In the genomic region with DNA sequence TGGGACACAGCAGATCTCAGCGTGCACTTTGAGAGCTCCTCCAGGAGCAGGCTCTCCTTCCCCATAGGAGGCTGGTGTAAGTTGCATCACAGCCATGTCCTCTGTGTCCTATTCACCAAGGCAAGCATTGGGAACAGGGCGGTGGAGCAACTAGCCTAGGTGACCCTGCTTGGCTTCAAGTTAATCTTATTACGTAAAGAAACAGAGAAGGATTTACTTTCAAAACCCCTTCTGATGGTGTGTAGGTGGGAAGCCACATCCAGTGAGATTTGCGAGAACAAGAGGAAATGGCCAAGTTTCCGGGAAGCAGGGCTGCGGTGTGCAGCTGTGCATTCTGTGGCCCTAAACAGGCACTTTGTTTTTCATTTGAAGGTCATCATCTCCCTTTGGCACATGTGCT, we compare ENCODE assay signal across 20 cellular contexts.
DNase-seq lines count a peak whose midpoint lies in the region; ATAC-seq, FAIRE-seq and TF ChIP-seq lines count a peak whose summit lies in the region.
"Had no signal": no experiment of that assay in that cellular context is flagged by ENCODE, and none has a peak within 500 bp of the region (broad histone marks: within the 10 kb centered on the region; RNA-seq: fewer than 3 reads in every experiment).

No MANE protein-coding gene starts in this region.

- no peak for FAIRE-seq in HepG2 (lab: Jason Lieb, UNC)

- peaks cover 93% of the 10 kb centered on the region for H3K79me2 ChIP-seq in HepG2 (ENCODE audit: insufficient read depth, low read length)

- no peak overlapping the region for H2AFZ ChIP-seq in HepG2 (ENCODE audit: low read length)

- no peak for TF ChIP-seq RAD21 in HepG2 (CRISPR knock-in tag; IDR thresholded peaks at IDR 0.05)

- in situ Hi-C loops in HepG2 (cut with HindIII; ENCODE audit: extremely low pct_ligation_motif_present, low pct_unique_long_range_greater_than_20kb) = no loop called here

- no peak overlapping the region for H3K4me2 ChIP-seq in HepG2 (ENCODE audit: low read depth, low read length)
- H3K4me2 ChIP-seq: smooth muscle cell had no signal

- peaks cover 21% of the 10 kb centered on the region for H3K4me1 Mint-ChIP-seq in T-helper 1 cell treated with Interleukin-12 subunit alpha and Interleukin-12 subunit beta and Interleukin-4 antibody, amounts not matched to agents 30 μg/mL and 1 μg/mL, for 36 hours (ENCODE audit: low read depth)
- H3K4me1 Mint-ChIP-seq in endothelial cell (ENCODE audit: unreplicated experiment) = peaks cover 92% of the 10 kb centered on the region
- peaks cover 58 to 85% of the 10 kb centered on the region in 2 donors for H3K4me1 Mint-ChIP-seq in stimulated activated naive B cell treated with anti-CD40 and anti-IgM and Interleukin-4, amounts not matched to agents 10 μg/mL and 1 μg/mL and 100 μg/mL, for 72 hours

- POLR2A ChIA-PET in HepG2 (lab: Yijun Ruan, JAX) = no interaction called here

- H3K4me3 Mint-ChIP-seq in T-helper 1 cell treated with Interleukin-12 subunit alpha and Interleukin-12 subunit beta and Interleukin-4 antibody, amounts not matched to agents 30 μg/mL and 1 μg/mL, for 36 hours = peak overlapping the region; percentile 33
- H3K4me3 Mint-ChIP-seq in endothelial cell (ENCODE audit: unreplicated experiment) = no peak overlapping the region
- no peak overlapping the region for H3K4me3 Mint-ChIP-seq in stimulated activated naive B cell treated with anti-CD40 and anti-IgM and Interleukin-4, amounts not matched to agents 10 μg/mL and 1 μg/mL and 100 μg/mL, for 72 hours
- H3K4me3 Mint-ChIP-seq: brain had no signal

- DNase-seq in right lobe of liver (no peak), HepG2 (ENCODE audit: low spot score) (no peak), endothelial cell (ENCODE audit: low spot score) (no peak), NCI-H226 (no peak), prostate gland (ENCODE audit: low spot score) (no peak), NCI-H69 (lab: John Stamatoyannopoulos, UW) (no peak)
- DNase-seq in stimulated activated naive B cell treated with anti-CD40 and anti-IgM and Interleukin-4, amounts not matched to agents 10 μg/mL and 1 μg/mL and 100 μg/mL, for 72 hours = no peak
- DNase-seq: activated CD4-positive, alpha-beta T cell treated with anti-CD3 and anti-CD28 coated beads, Interleukin-2, amount 50 U/mL, for 4 hours; activated gamma-delta T cell; DMS 273 treated with DMSO at 0.1 percent for 48 hours; effector CD8-positive, alpha-beta T cell; mesendoderm; NCI-H187 treated with DMSO at 0.1 percent for 48 hours; NCI-H774; Right ventricle myocardium superior had no signal

- H3K27me3 ChIP-seq in right lobe of liver (no peaks in the 10 kb centered on the region), HepG2 (ENCODE audit: control insufficient read depth in 1 of 2, insufficient read depth in 2 of 2, low read length in 2 of 2) (no peaks in the 10 kb centered on the region), prostate gland (replicated peaks; ENCODE audit: insufficient read depth) (no peaks in the 10 kb centered on the region)
- H3K27me3 ChIP-seq: suprapubic skin had no signal

- no TSS peak for BruUV-seq in HepG2 (replicated peaks; lab: Mats Ljungman, UMichigan)

- H3K9me3 ChIP-seq in right lobe of liver = no peaks in the 10 kb centered on the region
- H3K9me3 ChIP-seq in HepG2 (ENCODE audit: low read length) = no peaks in the 10 kb centered on the region
- H3K9me3 ChIP-seq in prostate gland = no peaks in the 10 kb centered on the region
- H3K9me3 ChIP-seq: suprapubic skin had no signal

- no peak overlapping the region for H3K27ac ChIP-seq in right lobe of liver
- H3K27ac ChIP-seq in HepG2 (ENCODE audit: extremely low read length, insufficient read depth, low read length) = no peak overlapping the region
- no peak overlapping the region for H3K27ac ChIP-seq in prostate gland
- H3K27ac ChIP-seq: suprapubic skin had no signal

- no peak for TF ChIP-seq POLR2A in right lobe of liver (IDR thresholded peaks at IDR 0.05)
- no peak for TF ChIP-seq POLR2A in HepG2 (IDR thresholded peaks at IDR 0.05; ENCODE audit: insufficient read depth in 1 of 2, low read depth in 2 of 2, low read length in 2 of 2)
- TF ChIP-seq POLR2A in prostate gland (IDR thresholded peaks at IDR 0.05) = no peak

- H3K27ac Mint-ChIP-seq in T-helper 1 cell treated with Interleukin-12 subunit alpha and Interleukin-12 subunit beta and Interleukin-4 antibody, amounts not matched to agents 30 μg/mL and 1 μg/mL, for 36 hours = peak overlapping the region; percentile 34
- H3K27ac Mint-ChIP-seq in endothelial cell (ENCODE audit: unreplicated experiment) = peak overlapping the region; percentile 79
- no peak overlapping the region for H3K27ac Mint-ChIP-seq in stimulated activated naive B cell treated with anti-CD40 and anti-IgM and Interleukin-4, amounts not matched to agents 10 μg/mL and 1 μg/mL and 100 μg/mL, for 72 hours

- H3K27me3 Mint-ChIP-seq in T-helper 1 cell treated with Interleukin-12 subunit alpha and Interleukin-12 subunit beta and Interleukin-4 antibody, amounts not matched to agents 30 μg/mL and 1 μg/mL, for 36 hours (ENCODE audit: low read depth) = no peaks in the 10 kb centered on the region
- H3K27me3 Mint-ChIP-seq in endothelial cell (ENCODE audit: unreplicated experiment) = peaks cover 1% of the 10 kb centered on the region
- no peaks in the 10 kb centered on the region for H3K27me3 Mint-ChIP-seq in stimulated activated naive B cell treated with anti-CD40 and anti-IgM and Interleukin-4, amounts not matched to agents 10 μg/mL and 1 μg/mL and 100 μg/mL, for 72 hours

- H3K36me3 ChIP-seq in right lobe of liver = no peaks in the 10 kb centered on the region
- H3K36me3 ChIP-seq in HepG2 (replicated peaks in 1 of 2; ENCODE audit: control insufficient read depth in 1 of 2, insufficient read depth in 2 of 2, low read length in 2 of 2) = peaks cover 1 to 3% of the 10 kb centered on the region in 2 experiments; a peak in 1 of 5 replicates
- no peaks in the 10 kb centered on the region for H3K36me3 ChIP-seq in prostate gland
- H3K36me3 ChIP-seq: suprapubic skin had no signal

- peak; percentile 7 to 26 (median 20) for ATAC-seq in right lobe of liver
- no peak for ATAC-seq in HepG2
- ATAC-seq in stimulated activated naive B cell treated with anti-CD40 and anti-IgM and Interleukin-4, amounts not matched to agents 10 μg/mL and 1 μg/mL and 100 μg/mL, for 72 hours (replicated peaks) = peak; percentile 41 to 44
- ATAC-seq: HCT116 had no signal

- CTCF ChIA-PET in HepG2 (lab: Yijun Ruan, JAX; ENCODE audit: low intra/inter-chr PET ratio, low total read pairs) = no interaction called here

- no peaks in the 10 kb centered on the region for H3K9me3 Mint-ChIP-seq in T-helper 1 cell treated with Interleukin-12 subunit alpha and Interleukin-12 subunit beta and Interleukin-4 antibody, amounts not matched to agents 30 μg/mL and 1 μg/mL, for 36 hours
- no peaks in the 10 kb centered on the region for H3K9me3 Mint-ChIP-seq in endothelial cell (ENCODE audit: unreplicated experiment)
- no peaks in the 10 kb centered on the region for H3K9me3 Mint-ChIP-seq in stimulated activated naive B cell treated with anti-CD40 and anti-IgM and Interleukin-4, amounts not matched to agents 10 μg/mL and 1 μg/mL and 100 μg/mL, for 72 hours
- H3K9me3 Mint-ChIP-seq: brain had no signal

- H3K4me3 ChIP-seq in right lobe of liver (no peak overlapping the region), HepG2 (replicated peaks in 1 of 3; ENCODE audit: insufficient read depth in 1 of 3, low read depth in 2 of 3, low read length in 3 of 3) (no peak overlapping the region), prostate gland (no peak overlapping the region)
- H3K4me3 ChIP-seq: smooth muscle cell, suprapubic skin had no signal

- no peaks in the 10 kb centered on the region for H3K36me3 Mint-ChIP-seq in T-helper 1 cell treated with Interleukin-12 subunit alpha and Interleukin-12 subunit beta and Interleukin-4 antibody, amounts not matched to agents 30 μg/mL and 1 μg/mL, for 36 hours (ENCODE audit: low read depth)
- no peaks in the 10 kb centered on the region for H3K36me3 Mint-ChIP-seq in endothelial cell (ENCODE audit: low read depth, unreplicated experiment)
- H3K36me3 Mint-ChIP-seq in stimulated activated naive B cell treated with anti-CD40 and anti-IgM and Interleukin-4, amounts not matched to agents 10 μg/mL and 1 μg/mL and 100 μg/mL, for 72 hours = peaks cover 5 to 16% of the 10 kb centered on the region in 2 donors

- TF ChIP-seq EP300 in HepG2 (IDR thresholded peaks at IDR 0.05; ENCODE audit: low read depth in 2 of 2, low read length in 2 of 2) = no peak
- no peak for TF ChIP-seq EP300 in HepG2 (CRISPR knock-in tag; IDR thresholded peaks at IDR 0.05; ENCODE audit: borderline replicate concordance)

- peaks cover 9% of the 10 kb centered on the region for H4K20me1 ChIP-seq in HepG2 (ENCODE audit: insufficient read depth, low read length)

- peaks cover 0 to 21% (median 10%) of the 10 kb centered on the region in 4 donors for H3K4me1 ChIP-seq in right lobe of liver
- peaks cover 35% of the 10 kb centered on the region for H3K4me1 ChIP-seq in HepG2 (ENCODE audit: insufficient read depth, low read length)
- peaks cover 6% of the 10 kb centered on the region for H3K4me1 ChIP-seq in prostate gland (replicated peaks)

- intact Hi-C loops in right lobe of liver (cut with DNase I) (no loop called here), HepG2 (cut with micrococcal nuclease; ENCODE audit: unreplicated experiment) (no loop called here), prostate gland (cut with DNase I) (loop anchor here (5.0 kb wide), 1 partner anchor 34 kb away; no protein-coding TSS in a partner anchor)

- WGBS in right lobe of liver (ENCODE audit: insufficient coverage, low coverage, low lambda C conversion rate, missing lambda C conversion rate) = 82% methylated on average over 3 of the region's 6 CpGs
- WGBS in HepG2 (ENCODE audit: low lambda C conversion rate) = 99% methylated on average over 6 of the region's 6 CpGs
- WGBS in prostate gland = 86% methylated on average over 6 of the region's 6 CpGs

- no peak for TF ChIP-seq CTCF in right lobe of liver (IDR thresholded peaks at IDR 0.05)
- no peak for TF ChIP-seq CTCF in HepG2 (CRISPR knock-in tag; IDR thresholded peaks at IDR 0.05)
- TF ChIP-seq CTCF in endothelial cell (IDR thresholded peaks at IDR 0.05; ENCODE audit: unreplicated experiment) = no peak
- TF ChIP-seq CTCF in prostate gland (IDR thresholded peaks at IDR 0.05) = no peak

- no peak overlapping the region for H3K9ac ChIP-seq in HepG2 (ENCODE audit: insufficient read depth, low read depth, low read length)

TF ChIP-seq in HepG2, 621 proteins besides CTCF, POLR2A, EP300 and RAD21 (continues in another document):
- TF ChIP-seq CBX2 (IDR thresholded peaks at IDR 0.05; ENCODE audit: low read depth, low read length) = no peak
- no peak for TF ChIP-seq CBX2 (CRISPR knock-in tag; IDR thresholded peaks at IDR 0.05; ENCODE audit: low read depth)
